Comparison of ENCODE assay signal across 26 cellular contexts in the genomic region with DNA sequence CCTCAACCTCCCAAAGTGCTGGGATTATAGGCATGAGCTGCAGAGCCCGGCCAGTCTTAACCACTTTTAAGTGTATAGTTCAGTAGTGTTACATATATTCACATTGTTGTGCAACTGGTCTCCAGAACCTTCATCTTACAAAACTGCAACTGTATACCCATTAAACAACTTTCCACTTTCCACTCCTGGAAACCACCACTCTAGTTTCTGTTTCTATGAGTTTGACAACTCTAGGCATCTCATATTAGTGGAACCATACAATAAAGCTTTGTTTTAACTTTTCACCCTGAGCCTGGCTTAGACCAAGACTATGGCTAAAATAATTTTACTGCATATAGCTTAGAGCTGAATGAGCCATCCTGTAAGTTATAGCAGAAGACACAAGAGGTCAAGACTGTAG.
DNase-seq lines count a peak whose midpoint lies in the region; ATAC-seq, FAIRE-seq and TF ChIP-seq lines count a peak whose summit lies in the region.
"Had no signal": no experiment of that assay in that cellular context is flagged by ENCODE, and none has a peak within 500 bp of the region (broad histone marks: within the 10 kb centered on the region; RNA-seq: fewer than 3 reads in every experiment).

No MANE protein-coding gene starts in this region.

- H3K79me2 ChIP-seq in HepG2 (ENCODE audit: insufficient read depth, low read length) (no peaks in the 10 kb centered on the region), K562 (ENCODE audit: control insufficient read depth, insufficient read depth, low read length) (no peaks in the 10 kb centered on the region)

- H3K36me3 Mint-ChIP-seq in activated naive CD4-positive, alpha-beta T cell treated with anti-CD3 and anti-CD28 coated beads for 36 hours (ENCODE audit: low read depth): no peaks in the 10 kb centered on the region

- H2AFZ ChIP-seq in HepG2 (ENCODE audit: low read length) (no peak overlapping the region), K562 (ENCODE audit: low read depth, low read length) (no peak overlapping the region)
- H2AFZ ChIP-seq: GM23338 had no signal

- peaks cover 4% of the 10 kb centered on the region for H3K27me3 Mint-ChIP-seq in activated naive CD4-positive, alpha-beta T cell treated with anti-CD3 and anti-CD28 coated beads for 36 hours (ENCODE audit: low read depth)
- H3K27me3 Mint-ChIP-seq: IgD-negative memory B cell had no signal

- no peak for TF ChIP-seq EP300 in HepG2 (IDR thresholded peaks at IDR 0.05; ENCODE audit: low read depth in 2 of 2, low read length in 2 of 2)
- TF ChIP-seq EP300 in HepG2 (CRISPR knock-in tag; IDR thresholded peaks at IDR 0.05; ENCODE audit: borderline replicate concordance): no peak
- TF ChIP-seq EP300 in K562 (IDR thresholded peaks at IDR 0.05; ENCODE audit: low read length): no peak
- TF ChIP-seq EP300 in sigmoid colon (IDR thresholded peaks at IDR 0.05): no peak

- H3K4me3 Mint-ChIP-seq in activated naive CD4-positive, alpha-beta T cell treated with anti-CD3 and anti-CD28 coated beads for 36 hours: no peak overlapping the region
- H3K4me3 Mint-ChIP-seq: activated T-cell treated with anti-CD3 and anti-CD28 coated beads, Interleukin-2, amount 50 U/mL, for 24 hours; GM23338; IgD-negative memory B cell had no signal

- no peaks in the 10 kb centered on the region for H3K9me3 Mint-ChIP-seq in activated naive CD4-positive, alpha-beta T cell treated with anti-CD3 and anti-CD28 coated beads for 36 hours

- POLR2A ChIA-PET in HepG2 (lab: Yijun Ruan, JAX): no interaction called here
- POLR2A ChIA-PET in K562 (lab: Yijun Ruan, JAX): no interaction called here

- no peaks in the 10 kb centered on the region for H3K9me1 ChIP-seq in K562 (ENCODE audit: control insufficient read depth, insufficient read depth, low read length)

- H3K36me3 ChIP-seq in HepG2 (replicated peaks in 1 of 2; ENCODE audit: control insufficient read depth in 1 of 2, insufficient read depth in 2 of 2, low read length in 2 of 2): no peaks in the 10 kb centered on the region
- H3K36me3 ChIP-seq in right lobe of liver: no peaks in the 10 kb centered on the region
- no peaks in the 10 kb centered on the region for H3K36me3 ChIP-seq in K562 (ENCODE audit: control insufficient read depth, insufficient read depth, low read length)
- H3K36me3 ChIP-seq in sigmoid colon: no peaks in the 10 kb centered on the region
- H3K36me3 ChIP-seq: BE2C, breast epithelium, tibial nerve had no signal

- TF ChIP-seq CTCF in HepG2 (CRISPR knock-in tag; IDR thresholded peaks at IDR 0.05): no peak
- no peak for TF ChIP-seq CTCF in right lobe of liver (IDR thresholded peaks at IDR 0.05)
- no peak for TF ChIP-seq CTCF in K562 (IDR thresholded peaks at IDR 0.05 in 2 of 3, conservative IDR thresholded peaks at IDR 0.05 in 1 of 3; ENCODE audit: insufficient read depth in 2 of 3, low read depth in 1 of 3, low read length in 3 of 3)
- no peak for TF ChIP-seq CTCF in sigmoid colon (IDR thresholded peaks at IDR 0.05)

- BruUV-seq in HepG2 (replicated peaks; lab: Mats Ljungman, UMichigan) (no TSS peak), K562 (replicated peaks; lab: Mats Ljungman, UMichigan) (no TSS peak)

- H3K4me1 ChIP-seq in HepG2 (ENCODE audit: insufficient read depth, low read length) (peaks cover 2% of the 10 kb centered on the region), right lobe of liver (peaks cover 0 to 10% (median 0%) of the 10 kb centered on the region in 4 donors), K562 (replicated peaks in 1 of 2; ENCODE audit: control insufficient read depth in 2 of 2, insufficient read depth in 2 of 2, low read length in 2 of 2) (no peaks in the 10 kb centered on the region), sigmoid colon (no peaks in the 10 kb centered on the region)
- H3K4me1 ChIP-seq: BE2C, breast epithelium, foreskin keratinocyte, tibial nerve had no signal

- in situ Hi-C loops in HepG2 (cut with HindIII; ENCODE audit: extremely low pct_ligation_motif_present, low pct_unique_long_range_greater_than_20kb): no loop called here
- in situ Hi-C loops in K562 (cut with MboI): no loop called here

- H3K27ac ChIP-seq in HepG2 (ENCODE audit: extremely low read length, insufficient read depth, low read length): no peak overlapping the region
- no peak overlapping the region for H3K27ac ChIP-seq in right lobe of liver
- no peak overlapping the region for H3K27ac ChIP-seq in K562 (ENCODE audit: extremely low read depth, low read depth, low read length)
- no peak overlapping the region for H3K27ac ChIP-seq in sigmoid colon
- H3K27ac ChIP-seq: 22Rv1, breast epithelium, epithelial cell of prostate, foreskin keratinocyte, HL-60, tibial nerve had no signal

- H3K4me3 ChIP-seq in HepG2 (replicated peaks in 1 of 3; ENCODE audit: insufficient read depth in 1 of 3, low read depth in 2 of 3, low read length in 3 of 3) (no peak overlapping the region), right lobe of liver (no peak overlapping the region), K562 (no peak overlapping the region), sigmoid colon (no peak overlapping the region)
- H3K4me3 ChIP-seq: breast epithelium, GM23338, tibial nerve had no signal

- DNase-seq in HepG2 (ENCODE audit: low spot score) (no peak), right lobe of liver (no peak), K562 (ENCODE audit: extremely low read depth in 1 of 4, low spot score in 3 of 4) (no peak), sigmoid colon (no peak)
- no peak for DNase-seq in activated naive CD4-positive, alpha-beta T cell treated with anti-CD3 and anti-CD28 coated beads for 36 hours
- DNase-seq: activated CD4-positive, alpha-beta T cell treated with anti-CD3 and anti-CD28 coated beads, Interleukin-2, amount 50 U/mL, for 4 hours; activated T-cell treated with anti-CD3 and anti-CD28 coated beads, Interleukin-2, amount 50 U/mL, for 24 hours; BE2C; foreskin keratinocyte; hypothalamus; mammary epithelial cell; NCI-H2029; NCI-H446 treated with DMSO at 0.1 percent for 48 hours; stimulated activated naive CD4-positive, alpha-beta T cell had no signal

- H3K9ac ChIP-seq in HepG2 (ENCODE audit: insufficient read depth, low read depth, low read length): no peak overlapping the region
- no peak overlapping the region for H3K9ac ChIP-seq in K562 (ENCODE audit: insufficient read depth in 1 of 2, low read depth in 2 of 2, low read length in 2 of 2)

- no peaks in the 10 kb centered on the region for H3K4me1 Mint-ChIP-seq in activated naive CD4-positive, alpha-beta T cell treated with anti-CD3 and anti-CD28 coated beads for 36 hours (ENCODE audit: low read depth)
- H3K4me1 Mint-ChIP-seq: GM23338, IgD-negative memory B cell had no signal

- H3K9me3 ChIP-seq in HepG2 (ENCODE audit: low read length) (no peaks in the 10 kb centered on the region), right lobe of liver (no peaks in the 10 kb centered on the region), K562 (replicated peaks; ENCODE audit: control insufficient read depth, insufficient read depth, low read depth, low read length) (no peaks in the 10 kb centered on the region), sigmoid colon (no peaks in the 10 kb centered on the region)
- H3K9me3 ChIP-seq: BE2C, breast epithelium, tibial nerve had no signal

- ATAC-seq in HepG2 (no peak), right lobe of liver (no peak), HG02642 (IDR thresholded peaks at IDR 0.05; ENCODE audit: poor library complexity, unreplicated experiment) (peak; percentile 66), HG03354 (IDR thresholded peaks at IDR 0.05; ENCODE audit: poor library complexity, severe bottlenecking, unreplicated experiment) (peak; percentile 59), K562 (no peak), HG02763 (IDR thresholded peaks at IDR 0.05; ENCODE audit: unreplicated experiment) (no peak)
- ATAC-seq: foreskin keratinocyte, GM23338, sciatic nerve had no signal

- FAIRE-seq in HepG2 (lab: Jason Lieb, UNC) (no peak), K562 (lab: Jason Lieb, UNC) (no peak)
- FAIRE-seq: keratinocyte had no signal

- 23% methylated on average over 1 of the region's 1 CpG for WGBS in HepG2 (ENCODE audit: low lambda C conversion rate)
- WGBS in right lobe of liver (ENCODE audit: insufficient coverage, low coverage, low lambda C conversion rate, missing lambda C conversion rate): 92% methylated on average over 1 of the region's 1 CpG
- WGBS in K562 (ENCODE audit: insufficient coverage, low coverage, missing lambda C conversion rate): 8% methylated on average over 1 of the region's 1 CpG
- WGBS in sigmoid colon, 2 donors: 93 to 94% methylated on average over 1 of the region's 1 CpG

- intact Hi-C loops in HepG2 (cut with micrococcal nuclease; ENCODE audit: unreplicated experiment): loop anchor here (10.0 kb wide), 1 partner anchor 403 kb away; no protein-coding TSS in a partner anchor
- intact Hi-C loops in right lobe of liver (cut with DNase I): no loop called here
- intact Hi-C loops in K562 (cut with micrococcal nuclease): no loop called here
- intact Hi-C loops in sigmoid colon (cut with DNase I): no loop called here
- intact Hi-C loops in activated naive CD4-positive, alpha-beta T cell treated with anti-CD3 and anti-CD28 coated beads for 36 hours (cut with micrococcal nuclease): no loop called here

- no peaks in the 10 kb centered on the region for H4K20me1 ChIP-seq in HepG2 (ENCODE audit: insufficient read depth, low read length)
- no peaks in the 10 kb centered on the region for H4K20me1 ChIP-seq in K562 (replicated peaks; ENCODE audit: control insufficient read depth, insufficient read depth, low read length)

- H3K27ac Mint-ChIP-seq in activated naive CD4-positive, alpha-beta T cell treated with anti-CD3 and anti-CD28 coated beads for 36 hours: no peak overlapping the region
- H3K27ac Mint-ChIP-seq: activated T-cell treated with anti-CD3 and anti-CD28 coated beads, Interleukin-2, amount 50 U/mL, for 24 hours; GM23338; IgD-negative memory B cell had no signal

- TF ChIP-seq RAD21 in HepG2 (CRISPR knock-in tag; IDR thresholded peaks at IDR 0.05) (no peak), K562 (CRISPR knock-in tag; conservative IDR thresholded peaks at IDR 0.05 in 1 of 2, IDR thresholded peaks at IDR 0.05 in 1 of 2) (no peak)

- TF ChIP-seq POLR2A in HepG2 (IDR thresholded peaks at IDR 0.05; ENCODE audit: insufficient read depth in 1 of 2, low read depth in 2 of 2, low read length in 2 of 2): no peak
- no peak for TF ChIP-seq POLR2A in right lobe of liver (IDR thresholded peaks at IDR 0.05)
- no peak for TF ChIP-seq POLR2A in K562 (conservative IDR thresholded peaks at IDR 0.05)
- TF ChIP-seq POLR2A in sigmoid colon (IDR thresholded peaks at IDR 0.05): no peak

- H3K27me3 ChIP-seq in HepG2 (ENCODE audit: control insufficient read depth in 1 of 2, insufficient read depth in 2 of 2, low read length in 2 of 2) (no peaks in the 10 kb centered on the region), right lobe of liver (no peaks in the 10 kb centered on the region), K562 (ENCODE audit: control insufficient read depth in 2 of 2, insufficient read depth in 2 of 2, low read length in 2 of 2) (no peaks in the 10 kb centered on the region), sigmoid colon (no peaks in the 10 kb centered on the region)
- H3K27me3 ChIP-seq: BE2C, breast epithelium, foreskin keratinocyte, tibial nerve had no signal

- CTCF ChIA-PET in HepG2 (lab: Yijun Ruan, JAX; ENCODE audit: low intra/inter-chr PET ratio, low total read pairs): no interaction called here
- CTCF ChIA-PET in K562 (lab: Yijun Ruan, JAX; ENCODE audit: low intra/inter-chr PET ratio): no interaction called here
- CTCF ChIA-PET in activated naive CD4-positive, alpha-beta T cell treated with anti-CD3 and anti-CD28 coated beads for 36 hours (lab: Charles Lee): no interaction called here

- H3K4me2 ChIP-seq in HepG2 (ENCODE audit: low read depth, low read length) (no peak overlapping the region), K562 (ENCODE audit: insufficient read depth, low read length) (no peak overlapping the region)
- H3K4me2 ChIP-seq: GM23338 had no signal

Comparison
In these comparisons a context has a peak if more than half of its experiments do, and no peak if none do; other contexts are left out.
1. ATAC-seq: peak in HG02642 (single experiment) and HG03354 (single experiment); none in HepG2 (single experiment), right lobe of liver (0 of 4), K562 (single experiment) and HG02763 (single experiment).
2. Of the 241 proteins assayed by ChIP-seq in both HepG2 and K562: peak only in HepG2: none; only in K562: none; in both: ZNF121; in neither: 240.